ENCODE assay signal across 1 cellular context in the genomic region with DNA sequence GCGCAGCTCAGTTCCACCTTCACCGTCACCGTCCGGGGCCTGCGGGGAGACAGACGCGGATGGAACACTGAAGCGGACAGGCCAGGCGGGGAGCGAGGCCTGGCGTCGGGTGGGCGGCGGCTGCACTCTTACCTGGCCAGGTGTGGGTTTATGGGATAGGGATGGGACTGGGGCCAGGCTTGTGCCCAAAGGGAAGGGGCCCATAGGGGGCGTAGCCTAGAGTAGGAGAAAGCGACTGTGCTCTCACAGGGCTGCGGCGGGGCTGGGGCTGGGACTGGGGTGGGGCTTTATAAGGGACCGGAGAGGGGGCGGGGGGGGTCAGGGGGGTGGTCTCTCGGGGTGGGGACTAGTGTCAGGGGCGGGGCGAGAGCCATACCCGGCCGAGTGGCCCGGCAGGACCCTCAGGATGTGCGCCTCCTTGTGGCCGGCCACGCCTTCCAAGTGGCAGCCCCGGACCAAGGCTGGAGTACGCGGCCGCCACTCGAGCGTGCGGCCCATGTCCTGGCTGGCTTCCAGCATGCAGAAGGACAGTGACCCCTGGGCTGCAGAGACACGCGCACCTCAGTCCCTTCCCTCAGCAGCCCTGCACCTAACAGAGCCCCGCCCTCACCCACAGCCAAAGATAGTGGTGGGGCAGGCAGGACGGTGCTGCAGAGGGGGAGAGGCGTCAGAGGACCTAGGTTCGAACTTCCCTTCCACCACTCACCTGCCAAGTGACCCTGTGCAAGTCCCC.
TF ChIP-seq lines count a peak whose summit lies in the region.

No MANE protein-coding gene starts in this region.

TF ChIP-seq in HepG2, 621 proteins besides CTCF, POLR2A, EP300 and RAD21 (continued from another document and continues in another):
- TF ChIP-seq, protein P1, sequence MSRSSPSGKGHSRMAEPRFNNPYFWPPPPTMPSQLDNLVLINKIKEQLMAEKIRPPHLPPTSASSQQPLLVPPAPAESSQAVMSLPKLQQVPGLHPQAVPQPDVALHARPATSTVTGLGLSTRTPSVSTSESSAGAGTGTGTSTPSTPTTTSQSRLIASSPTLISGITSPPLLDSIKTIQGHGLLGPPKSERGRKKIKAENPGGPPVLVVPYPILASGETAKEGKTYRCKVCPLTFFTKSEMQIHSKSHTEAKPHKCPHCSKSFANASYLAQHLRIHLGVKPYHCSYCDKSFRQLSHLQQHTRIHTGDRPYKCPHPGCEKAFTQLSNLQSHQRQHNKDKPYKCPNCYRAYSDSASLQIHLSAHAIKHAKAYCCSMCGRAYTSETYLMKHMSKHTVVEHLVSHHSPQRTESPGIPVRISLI (CRISPR knock-in tag; IDR thresholded peaks at IDR 0.05; ENCODE audit: borderline replicate concordance): peak; percentile 44
- TF ChIP-seq ZNF20 (CRISPR knock-in tag; IDR thresholded peaks at IDR 0.05): no peak
- TF ChIP-seq GATAD1 (CRISPR knock-in tag; IDR thresholded peaks at IDR 0.05): peak; percentile 65
- TF ChIP-seq, protein P2, sequence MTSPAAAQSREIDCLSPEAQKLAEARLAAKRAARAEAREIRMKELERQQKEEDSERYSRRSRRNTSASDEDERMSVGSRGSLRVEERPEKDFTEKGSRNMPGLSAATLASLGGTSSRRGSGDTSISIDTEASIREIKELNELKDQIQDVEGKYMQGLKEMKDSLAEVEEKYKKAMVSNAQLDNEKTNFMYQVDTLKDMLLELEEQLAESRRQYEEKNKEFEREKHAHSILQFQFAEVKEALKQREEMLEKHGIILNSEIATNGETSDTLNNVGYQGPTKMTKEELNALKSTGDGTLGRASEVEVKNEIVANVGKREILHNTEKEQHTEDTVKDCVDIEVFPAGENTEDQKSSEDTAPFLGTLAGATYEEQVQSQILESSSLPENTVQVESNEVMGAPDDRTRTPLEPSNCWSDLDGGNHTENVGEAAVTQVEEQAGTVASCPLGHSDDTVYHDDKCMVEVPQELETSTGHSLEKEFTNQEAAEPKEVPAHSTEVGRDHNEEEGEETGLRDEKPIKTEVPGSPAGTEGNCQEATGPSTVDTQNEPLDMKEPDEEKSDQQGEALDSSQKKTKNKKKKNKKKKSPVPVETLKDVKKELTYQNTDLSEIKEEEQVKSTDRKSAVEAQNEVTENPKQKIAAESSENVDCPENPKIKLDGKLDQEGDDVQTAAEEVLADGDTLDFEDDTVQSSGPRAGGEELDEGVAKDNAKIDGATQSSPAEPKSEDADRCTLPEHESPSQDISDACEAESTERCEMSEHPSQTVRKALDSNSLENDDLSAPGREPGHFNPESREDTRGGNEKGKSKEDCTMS (CRISPR knock-in tag; conservative IDR thresholded peaks at IDR 0.05): no peak
- TF ChIP-seq IKZF4 (CRISPR knock-in tag; IDR thresholded peaks at IDR 0.05; ENCODE audit: borderline replicate concordance, low read depth, not compliant biosample characterization): peak; percentile 21
- peak; percentile 76; the same call in 1 of the 2 replicates for TF ChIP-seq MYC (CRISPR knock-in tag; IDR thresholded peaks at IDR 0.05; ENCODE audit: borderline replicate concordance)
- TF ChIP-seq, protein P3, sequence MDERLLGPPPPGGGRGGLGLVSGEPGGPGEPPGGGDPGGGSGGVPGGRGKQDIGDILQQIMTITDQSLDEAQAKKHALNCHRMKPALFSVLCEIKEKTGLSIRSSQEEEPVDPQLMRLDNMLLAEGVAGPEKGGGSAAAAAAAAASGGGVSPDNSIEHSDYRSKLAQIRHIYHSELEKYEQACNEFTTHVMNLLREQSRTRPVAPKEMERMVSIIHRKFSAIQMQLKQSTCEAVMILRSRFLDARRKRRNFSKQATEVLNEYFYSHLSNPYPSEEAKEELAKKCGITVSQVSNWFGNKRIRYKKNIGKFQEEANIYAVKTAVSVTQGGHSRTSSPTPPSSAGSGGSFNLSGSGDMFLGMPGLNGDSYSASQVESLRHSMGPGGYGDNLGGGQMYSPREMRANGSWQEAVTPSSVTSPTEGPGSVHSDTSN (CRISPR knock-in tag; IDR thresholded peaks at IDR 0.05): no peak
- peak; percentile 45; the same call in 1 of the 2 replicates for TF ChIP-seq SMAD1 (CRISPR knock-in tag; IDR thresholded peaks at IDR 0.05; ENCODE audit: borderline replicate concordance, low read depth)
- TF ChIP-seq, protein P4, sequence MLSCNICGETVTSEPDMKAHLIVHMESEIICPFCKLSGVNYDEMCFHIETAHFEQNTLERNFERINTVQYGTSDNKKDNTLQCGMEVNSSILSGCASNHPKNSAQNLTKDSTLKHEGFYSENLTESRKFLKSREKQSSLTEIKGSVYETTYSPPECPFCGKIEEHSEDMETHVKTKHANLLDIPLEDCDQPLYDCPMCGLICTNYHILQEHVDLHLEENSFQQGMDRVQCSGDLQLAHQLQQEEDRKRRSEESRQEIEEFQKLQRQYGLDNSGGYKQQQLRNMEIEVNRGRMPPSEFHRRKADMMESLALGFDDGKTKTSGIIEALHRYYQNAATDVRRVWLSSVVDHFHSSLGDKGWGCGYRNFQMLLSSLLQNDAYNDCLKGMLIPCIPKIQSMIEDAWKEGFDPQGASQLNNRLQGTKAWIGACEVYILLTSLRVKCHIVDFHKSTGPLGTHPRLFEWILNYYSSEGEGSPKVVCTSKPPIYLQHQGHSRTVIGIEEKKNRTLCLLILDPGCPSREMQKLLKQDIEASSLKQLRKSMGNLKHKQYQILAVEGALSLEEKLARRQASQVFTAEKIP (CRISPR knock-in tag; IDR thresholded peaks at IDR 0.05; ENCODE audit: borderline replicate concordance): no peak
- no peak for TF ChIP-seq HNF4G (IDR thresholded peaks at IDR 0.05; ENCODE audit: borderline replicate concordance, low read depth, low read length)
- no peak for TF ChIP-seq HNF4G (CRISPR knock-in tag; IDR thresholded peaks at IDR 0.05; ENCODE audit: borderline replicate concordance, low read depth)
- TF ChIP-seq SOX5 (CRISPR knock-in tag; IDR thresholded peaks at IDR 0.05; ENCODE audit: borderline replicate concordance): 0 out of 2 replicates have a peak, but pooled peaks have one; percentile 20
- TF ChIP-seq MBNL3 (CRISPR knock-in tag; conservative IDR thresholded peaks at IDR 0.05): no peak
- TF ChIP-seq, protein P5, sequence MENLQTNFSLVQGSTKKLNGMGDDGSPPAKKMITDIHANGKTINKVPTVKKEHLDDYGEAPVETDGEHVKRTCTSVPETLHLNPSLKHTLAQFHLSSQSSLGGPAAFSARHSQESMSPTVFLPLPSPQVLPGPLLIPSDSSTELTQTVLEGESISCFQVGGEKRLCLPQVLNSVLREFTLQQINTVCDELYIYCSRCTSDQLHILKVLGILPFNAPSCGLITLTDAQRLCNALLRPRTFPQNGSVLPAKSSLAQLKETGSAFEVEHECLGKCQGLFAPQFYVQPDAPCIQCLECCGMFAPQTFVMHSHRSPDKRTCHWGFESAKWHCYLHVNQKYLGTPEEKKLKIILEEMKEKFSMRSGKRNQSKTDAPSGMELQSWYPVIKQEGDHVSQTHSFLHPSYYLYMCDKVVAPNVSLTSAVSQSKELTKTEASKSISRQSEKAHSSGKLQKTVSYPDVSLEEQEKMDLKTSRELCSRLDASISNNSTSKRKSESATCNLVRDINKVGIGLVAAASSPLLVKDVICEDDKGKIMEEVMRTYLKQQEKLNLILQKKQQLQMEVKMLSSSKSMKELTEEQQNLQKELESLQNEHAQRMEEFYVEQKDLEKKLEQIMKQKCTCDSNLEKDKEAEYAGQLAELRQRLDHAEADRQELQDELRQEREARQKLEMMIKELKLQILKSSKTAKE (CRISPR knock-in tag; IDR thresholded peaks at IDR 0.05; ENCODE audit: borderline replicate concordance): peak; percentile 59; the same call in 1 of the 2 replicates
- no peak for TF ChIP-seq POGZ (CRISPR knock-in tag; IDR thresholded peaks at IDR 0.05)
- TF ChIP-seq SMARCE1 (IDR thresholded peaks at IDR 0.05; ENCODE audit: borderline replicate concordance): no peak
- TF ChIP-seq ZNF430 (CRISPR knock-in tag; IDR thresholded peaks at IDR 0.05): 0 out of 2 replicates have a peak, but pooled peaks have one; percentile 39
- peak; percentile 70; the same call in 1 of the 2 replicates for TF ChIP-seq ZSCAN21 (CRISPR knock-in tag; IDR thresholded peaks at IDR 0.05; ENCODE audit: borderline replicate concordance)
- no peak for TF ChIP-seq EED (CRISPR knock-in tag; IDR thresholded peaks at IDR 0.05)
- TF ChIP-seq ZNF749 (CRISPR knock-in tag; IDR thresholded peaks at IDR 0.05; ENCODE audit: borderline replicate concordance): no peak
- TF ChIP-seq ERF (CRISPR knock-in tag; IDR thresholded peaks at IDR 0.05): no peak; the same call in 1 of the 2 replicates
- TF ChIP-seq, protein P6, sequence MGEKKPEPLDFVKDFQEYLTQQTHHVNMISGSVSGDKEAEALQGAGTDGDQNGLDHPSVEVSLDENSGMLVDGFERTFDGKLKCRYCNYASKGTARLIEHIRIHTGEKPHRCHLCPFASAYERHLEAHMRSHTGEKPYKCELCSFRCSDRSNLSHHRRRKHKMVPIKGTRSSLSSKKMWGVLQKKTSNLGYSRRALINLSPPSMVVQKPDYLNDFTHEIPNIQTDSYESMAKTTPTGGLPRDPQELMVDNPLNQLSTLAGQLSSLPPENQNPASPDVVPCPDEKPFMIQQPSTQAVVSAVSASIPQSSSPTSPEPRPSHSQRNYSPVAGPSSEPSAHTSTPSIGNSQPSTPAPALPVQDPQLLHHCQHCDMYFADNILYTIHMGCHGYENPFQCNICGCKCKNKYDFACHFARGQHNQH (CRISPR knock-in tag; IDR thresholded peaks at IDR 0.05): no peak
- TF ChIP-seq MBD4 (IDR thresholded peaks at IDR 0.05; ENCODE audit: borderline replicate concordance, low read length): no peak
- peak; percentile 54; the same call in 1 of the 2 replicates for TF ChIP-seq ZNF564 (CRISPR knock-in tag; IDR thresholded peaks at IDR 0.05)
- TF ChIP-seq, protein P7, sequence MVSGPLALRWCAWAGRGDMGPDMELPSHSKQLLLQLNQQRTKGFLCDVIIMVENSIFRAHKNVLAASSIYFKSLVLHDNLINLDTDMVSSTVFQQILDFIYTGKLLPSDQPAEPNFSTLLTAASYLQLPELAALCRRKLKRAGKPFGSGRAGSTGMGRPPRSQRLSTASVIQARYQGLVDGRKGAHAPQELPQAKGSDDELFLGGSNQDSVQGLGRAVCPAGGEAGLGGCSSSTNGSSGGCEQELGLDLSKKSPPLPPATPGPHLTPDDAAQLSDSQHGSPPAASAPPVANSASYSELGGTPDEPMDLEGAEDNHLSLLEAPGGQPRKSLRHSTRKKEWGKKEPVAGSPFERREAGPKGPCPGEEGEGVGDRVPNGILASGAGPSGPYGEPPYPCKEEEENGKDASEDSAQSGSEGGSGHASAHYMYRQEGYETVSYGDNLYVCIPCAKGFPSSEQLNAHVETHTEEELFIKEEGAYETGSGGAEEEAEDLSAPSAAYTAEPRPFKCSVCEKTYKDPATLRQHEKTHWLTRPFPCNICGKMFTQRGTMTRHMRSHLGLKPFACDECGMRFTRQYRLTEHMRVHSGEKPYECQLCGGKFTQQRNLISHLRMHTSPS (CRISPR knock-in tag; IDR thresholded peaks at IDR 0.05; ENCODE audit: low read depth): peak; percentile 70; the same call in 1 of the 2 replicates
- TF ChIP-seq, protein P8, sequence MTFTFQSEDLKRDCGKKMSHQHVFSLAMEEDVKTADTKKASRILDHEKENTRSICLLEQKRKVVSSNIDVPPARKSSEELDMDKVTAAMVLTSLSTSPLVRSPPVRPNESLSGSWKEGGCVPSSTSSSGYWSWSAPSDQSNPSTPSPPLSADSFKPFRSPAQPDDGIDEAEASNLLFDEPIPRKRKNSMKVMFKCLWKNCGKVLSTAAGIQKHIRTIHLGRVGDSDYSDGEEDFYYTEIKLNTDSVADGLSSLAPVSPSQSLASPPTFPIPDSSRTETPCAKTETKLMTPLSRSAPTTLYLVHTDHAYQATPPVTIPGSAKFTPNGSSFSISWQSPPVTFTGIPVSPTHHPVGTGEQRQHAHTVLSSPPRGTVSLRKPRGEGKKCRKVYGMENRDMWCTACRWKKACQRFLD (CRISPR knock-in tag; IDR thresholded peaks at IDR 0.05; ENCODE audit: borderline replicate concordance): no peak
- no peak for TF ChIP-seq U2AF2 (IDR thresholded peaks at IDR 0.05; ENCODE audit: low read depth, low read length)
- peak; percentile 37; the same call in 1 of the 2 replicates for TF ChIP-seq MEIS1 (CRISPR knock-in tag; IDR thresholded peaks at IDR 0.05; ENCODE audit: borderline replicate concordance)
- peak; percentile 38; the same call in 1 of the 2 replicates for TF ChIP-seq FOXA3 (CRISPR knock-in tag; IDR thresholded peaks at IDR 0.05)
- no peak for TF ChIP-seq GZF1 (CRISPR knock-in tag; IDR thresholded peaks at IDR 0.05)
- TF ChIP-seq, protein P9, sequence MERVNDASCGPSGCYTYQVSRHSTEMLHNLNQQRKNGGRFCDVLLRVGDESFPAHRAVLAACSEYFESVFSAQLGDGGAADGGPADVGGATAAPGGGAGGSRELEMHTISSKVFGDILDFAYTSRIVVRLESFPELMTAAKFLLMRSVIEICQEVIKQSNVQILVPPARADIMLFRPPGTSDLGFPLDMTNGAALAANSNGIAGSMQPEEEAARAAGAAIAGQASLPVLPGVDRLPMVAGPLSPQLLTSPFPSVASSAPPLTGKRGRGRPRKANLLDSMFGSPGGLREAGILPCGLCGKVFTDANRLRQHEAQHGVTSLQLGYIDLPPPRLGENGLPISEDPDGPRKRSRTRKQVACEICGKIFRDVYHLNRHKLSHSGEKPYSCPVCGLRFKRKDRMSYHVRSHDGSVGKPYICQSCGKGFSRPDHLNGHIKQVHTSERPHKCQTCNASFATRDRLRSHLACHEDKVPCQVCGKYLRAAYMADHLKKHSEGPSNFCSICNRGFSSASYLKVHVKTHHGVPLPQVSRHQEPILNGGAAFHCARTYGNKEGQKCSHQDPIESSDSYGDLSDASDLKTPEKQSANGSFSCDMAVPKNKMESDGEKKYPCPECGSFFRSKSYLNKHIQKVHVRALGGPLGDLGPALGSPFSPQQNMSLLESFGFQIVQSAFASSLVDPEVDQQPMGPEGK (CRISPR knock-in tag; IDR thresholded peaks at IDR 0.05): peak; percentile 54; the same call in 1 of the 2 replicates
- TF ChIP-seq ZNF747 (CRISPR knock-in tag; IDR thresholded peaks at IDR 0.05; ENCODE audit: borderline replicate concordance): 0 out of 2 replicates have a peak, but pooled peaks have one; percentile 49
- TF ChIP-seq ZNF619 (CRISPR knock-in tag; IDR thresholded peaks at IDR 0.05): 0 out of 2 replicates have a peak, but pooled peaks have one; percentile 30
- TF ChIP-seq KDM2A (CRISPR knock-in tag; IDR thresholded peaks at IDR 0.05; ENCODE audit: borderline replicate concordance, low read depth): peak; percentile 78
- TF ChIP-seq HOXA9 (CRISPR knock-in tag; IDR thresholded peaks at IDR 0.05; ENCODE audit: borderline replicate concordance): no peak
- TF ChIP-seq, protein P10, sequence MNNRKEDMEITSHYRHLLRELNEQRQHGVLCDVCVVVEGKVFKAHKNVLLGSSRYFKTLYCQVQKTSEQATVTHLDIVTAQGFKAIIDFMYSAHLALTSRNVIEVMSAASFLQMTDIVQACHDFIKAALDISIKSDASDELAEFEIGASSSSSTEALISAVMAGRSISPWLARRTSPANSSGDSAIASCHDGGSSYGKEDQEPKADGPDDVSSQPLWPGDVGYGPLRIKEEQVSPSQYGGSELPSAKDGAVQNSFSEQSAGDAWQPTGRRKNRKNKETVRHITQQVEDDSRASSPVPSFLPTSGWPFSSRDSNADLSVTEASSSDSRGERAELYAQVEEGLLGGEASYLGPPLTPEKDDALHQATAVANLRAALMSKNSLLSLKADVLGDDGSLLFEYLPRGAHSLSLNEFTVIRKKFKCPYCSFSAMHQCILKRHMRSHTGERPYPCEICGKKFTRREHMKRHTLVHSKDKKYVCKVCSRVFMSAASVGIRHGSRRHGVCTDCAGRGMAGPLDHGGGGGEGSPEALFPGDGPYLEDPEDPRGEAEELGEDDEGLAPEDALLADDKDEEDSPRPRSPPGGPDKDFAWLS (CRISPR knock-in tag; IDR thresholded peaks at IDR 0.05; ENCODE audit: borderline replicate concordance): no peak
- no peak for TF ChIP-seq ZNF670 (CRISPR knock-in tag; IDR thresholded peaks at IDR 0.05; ENCODE audit: borderline replicate concordance)
- peak; percentile 41; the same call in 1 of the 2 replicates for TF ChIP-seq NR1H2 (CRISPR knock-in tag; IDR thresholded peaks at IDR 0.05; ENCODE audit: borderline replicate concordance, low read depth)
- TF ChIP-seq ZNF121 (CRISPR knock-in tag; IDR thresholded peaks at IDR 0.05): no peak
- TF ChIP-seq SP5 (CRISPR knock-in tag; IDR thresholded peaks at IDR 0.05; ENCODE audit: borderline replicate concordance, low read depth): peak; percentile 43
- TF ChIP-seq ZNF772 (CRISPR knock-in tag; IDR thresholded peaks at IDR 0.05): peak; percentile 57; the same call in 1 of the 2 replicates
